Comparison of ENCODE assay signal across 18 cellular contexts in the genomic region with DNA sequence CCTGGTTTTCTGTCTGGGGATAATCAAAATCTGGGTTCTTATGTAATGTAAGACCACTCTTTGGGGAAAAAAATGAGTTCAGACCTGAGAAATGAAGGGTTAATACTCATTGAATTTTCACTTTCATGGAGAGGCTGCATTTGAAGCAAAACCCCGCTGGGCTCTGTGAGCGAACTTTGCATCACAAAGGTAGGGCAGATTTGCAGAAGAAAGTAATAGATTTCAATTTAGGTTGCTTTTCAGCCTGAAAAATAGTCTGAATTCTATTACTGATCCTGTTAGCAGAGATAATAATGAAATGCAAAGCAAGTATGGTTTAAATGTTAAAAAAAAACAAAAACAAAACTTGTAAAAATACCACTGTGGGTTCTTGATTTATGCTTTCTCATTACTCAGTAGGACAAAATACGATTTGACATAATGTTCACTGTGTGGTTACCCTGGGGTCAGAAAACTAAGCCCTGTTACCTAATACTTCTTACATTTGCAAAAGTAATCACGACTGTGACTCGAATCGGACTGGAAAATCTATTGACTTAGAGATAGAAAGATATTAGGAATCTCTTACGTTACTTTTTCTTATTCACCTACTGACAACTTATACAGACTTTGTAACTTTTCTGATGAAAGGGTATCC.
DNase-seq lines count a peak whose midpoint lies in the region; ATAC-seq and TF ChIP-seq lines count a peak whose summit lies in the region.
"Had no signal": no experiment of that assay in that cellular context is flagged by ENCODE, and none has a peak within 500 bp of the region (broad histone marks: within the 10 kb centered on the region; RNA-seq: fewer than 3 reads in every experiment).

No MANE protein-coding gene starts in this region.

- no peak overlapping the region for H3K4ac ChIP-seq in neuronal stem cell (ENCODE audit: low read length)

- peaks cover 21% of the 10 kb centered on the region for H3K36me3 Mint-ChIP-seq in GM23338 (ENCODE audit: low read depth)

- no peak for TF ChIP-seq POLR2A in thyroid gland (IDR thresholded peaks at IDR 0.05)

- no peaks in the 10 kb centered on the region; the same call in 1 of the 2 replicates for H3K9me2 ChIP-seq in GM23338 (ENCODE audit: insufficient read depth)

- H4K91ac ChIP-seq in neuronal stem cell (ENCODE audit: low read depth, low read length, poor library complexity), result no peak overlapping the region

- peaks cover 1% of the 10 kb centered on the region for H3K79me1 ChIP-seq in neuronal stem cell (ENCODE audit: low read depth, low read length)

- no peak overlapping the region for H2BK15ac ChIP-seq in neuronal stem cell (ENCODE audit: low read length)

- DNase-seq in GM23338 (ENCODE audit: low spot score) (peak; percentile 91), SJCRH30 (peak in 1 of 2 experiments; percentile 20), fibroblast of the aortic adventitia (ENCODE audit: low read depth) (peak; percentile 25), neuronal stem cell (ENCODE audit: low spot score) (peak; percentile 6), thyroid gland (no peak), DMS79 treated with DMSO at 0.1 percent for 48 hours (lab: John Stamatoyannopoulos, UW) (no peak), GOT3 (lab: John Stamatoyannopoulos, UW) (no peak)
- DNase-seq: activated CD4-positive, CD25-positive, alpha-beta regulatory T cell treated with anti-CD3 and anti-CD28 coated beads, Interleukin-2, amount 50 U/mL, for 72 hours; activated gamma-delta T cell; esophagus squamous epithelium; NCI-H1694 treated with DMSO at 0.1 percent for 48 hours; NCI-H446; Right ventricle myocardium superior; spleen; stimulated activated naive CD4-positive, alpha-beta T cell; upper lobe of right lung had no signal

- H3K36me3 ChIP-seq in GM23338 (ENCODE audit: insufficient read depth) (peaks cover 4% of the 10 kb centered on the region; the same call in 1 of the 2 replicates), SJCRH30 (no peaks in the 10 kb centered on the region; the same call in 1 of the 2 replicates), neuronal stem cell (replicated peaks in 1 of 2; ENCODE audit: control insufficient read depth in 2 of 2, insufficient read depth in 2 of 2, low read length in 2 of 2) (no peaks in the 10 kb centered on the region), thyroid gland (no peaks in the 10 kb centered on the region)
- H3K36me3 ChIP-seq: esophagus squamous epithelium, spleen, upper lobe of right lung had no signal

- H3K14ac ChIP-seq in neuronal stem cell (ENCODE audit: low read length), result no peak overlapping the region

- no peak overlapping the region for H3K9ac ChIP-seq in neuronal stem cell (ENCODE audit: low read depth, low read length, poor library complexity)

- peak overlapping the region; percentile 39 for H3K4me3 Mint-ChIP-seq in GM23338
- H3K4me3 Mint-ChIP-seq: T-helper 2 cell treated with Interferon-gamma antibody and Interleukin-4, amounts not matched to agents 5 μg/mL and 100 μg/mL, for 36 hours had no signal

- peaks cover 84% of the 10 kb centered on the region for H3K79me2 ChIP-seq in GM23338 (replicated peaks; ENCODE audit: insufficient read depth)

- no peaks in the 10 kb centered on the region for H4K20me1 ChIP-seq in GM23338 (replicated peaks; ENCODE audit: insufficient read depth)

- H3K4me2 ChIP-seq in GM23338 (peak overlapping the region; percentile 25), neuronal stem cell (ENCODE audit: insufficient read depth, low read length, poor library complexity, severe bottlenecking) (no peak overlapping the region)

- peaks cover 18% of the 10 kb centered on the region for H3K9me3 Mint-ChIP-seq in GM23338
- H3K9me3 Mint-ChIP-seq: T-helper 2 cell treated with Interferon-gamma antibody and Interleukin-4, amounts not matched to agents 5 μg/mL and 100 μg/mL, for 36 hours had no signal

- no peak overlapping the region for H2BK120ac ChIP-seq in neuronal stem cell (ENCODE audit: low read depth, low read length)

- TF ChIP-seq CTCF in GM23338 (conservative IDR thresholded peaks at IDR 0.05; ENCODE audit: low read depth in 2 of 2) (no peak), fibroblast of the aortic adventitia (IDR thresholded peaks at IDR 0.05; ENCODE audit: insufficient read depth, low read length) (no peak), thyroid gland (IDR thresholded peaks at IDR 0.05) (no peak)

- ATAC-seq in GM23338 (peak; percentile 84), HG03280 (IDR thresholded peaks at IDR 0.05; ENCODE audit: unreplicated experiment) (no peak)
- ATAC-seq: upper lobe of right lung had no signal

- H2BK12ac ChIP-seq in neuronal stem cell (ENCODE audit: low read length), result no peak overlapping the region

- peaks cover 69% of the 10 kb centered on the region for H3K4me1 Mint-ChIP-seq in GM23338

- no peak overlapping the region for H3K18ac ChIP-seq in neuronal stem cell (ENCODE audit: low read length)

- H2AFZ ChIP-seq in GM23338 (no peak overlapping the region), neuronal stem cell (ENCODE audit: low read length) (peak overlapping the region; percentile 0)

- no peaks in the 10 kb centered on the region; the same call in 1 of the 2 replicates for H3F3A ChIP-seq in GM23338 (replicated peaks; ENCODE audit: low read depth)

- H2AK5ac ChIP-seq in neuronal stem cell (ENCODE audit: low read depth, low read length), result no peak overlapping the region

- H3K27ac Mint-ChIP-seq in GM23338, result peak overlapping the region; percentile 78
- H3K27ac Mint-ChIP-seq: T-helper 2 cell treated with Interferon-gamma antibody and Interleukin-4, amounts not matched to agents 5 μg/mL and 100 μg/mL, for 36 hours had no signal

- H3K4me3 ChIP-seq in GM23338, result peak overlapping the region; percentile 4; the same call in 1 of the 2 replicates
- H3K4me3 ChIP-seq in SJCRH30, result no peak overlapping the region
- H3K4me3 ChIP-seq in fibroblast of the aortic adventitia (ENCODE audit: low read depth, low read length), result no peak overlapping the region
- H3K4me3 ChIP-seq in neuronal stem cell (ENCODE audit: low read length in 2 of 2), result no peak overlapping the region
- H3K4me3 ChIP-seq in thyroid gland (replicated peaks in 1 of 3), result no peak overlapping the region
- H3K4me3 ChIP-seq: esophagus squamous epithelium, spleen, upper lobe of right lung had no signal

- H3K23ac ChIP-seq in neuronal stem cell (ENCODE audit: low read depth, low read length, poor library complexity), result no peak overlapping the region

- WGBS in neuronal stem cell (ENCODE audit: extremely low coverage in 2 of 2, insufficient read length in 2 of 2, insufficient replicate concordance in 1 of 2), 2 donors, result no CpG with 5 or more reads among the region's 7 CpGs
- 84 to 91% methylated on average over 7 of the region's 7 CpGs for WGBS in thyroid gland, 2 donors

- H3K27ac ChIP-seq in GM23338 (ENCODE audit: low read depth) (peak overlapping the region; percentile 84), SJCRH30 (peak overlapping the region; percentile 20; the same call in 1 of the 2 replicates), neuronal stem cell (replicated peaks; ENCODE audit: low read length) (no peak overlapping the region), thyroid gland (no peak overlapping the region)
- H3K27ac ChIP-seq: esophagus squamous epithelium, spleen, upper lobe of right lung had no signal

- intact Hi-C loops in thyroid gland (cut with DNase I), result no loop called here

- H3K27me3 Mint-ChIP-seq in GM23338 (ENCODE audit: insufficient read depth, low read depth, poor library complexity), result peaks cover 11% of the 10 kb centered on the region

- H3K4me1 ChIP-seq in GM23338 (ENCODE audit: insufficient read depth), result peaks cover 49% of the 10 kb centered on the region
- H3K4me1 ChIP-seq in SJCRH30, result peaks cover 25% of the 10 kb centered on the region
- peaks cover 10 to 12% of the 10 kb centered on the region in 2 donors for H3K4me1 ChIP-seq in neuronal stem cell (ENCODE audit: control insufficient read depth in 2 of 2, insufficient read depth in 1 of 2, low read depth in 1 of 2, low read length in 2 of 2)
- peaks cover 27 to 39% of the 10 kb centered on the region in 2 donors for H3K4me1 ChIP-seq in thyroid gland
- H3K4me1 ChIP-seq: upper lobe of right lung had no signal

- no peak overlapping the region for H2BK5ac ChIP-seq in neuronal stem cell (ENCODE audit: low read length)

- peaks cover 7% of the 10 kb centered on the region; the same call in 1 of the 2 replicates for H3K9me3 ChIP-seq in SJCRH30 (replicated peaks)
- H3K9me3 ChIP-seq in neuronal stem cell (replicated peaks in 1 of 2; ENCODE audit: control insufficient read depth in 2 of 2, insufficient read depth in 1 of 2, low read depth in 1 of 2, low read length in 2 of 2), result peaks cover 2 to 13% of the 10 kb centered on the region in 2 donors
- no peaks in the 10 kb centered on the region for H3K9me3 ChIP-seq in thyroid gland
- H3K9me3 ChIP-seq: upper lobe of right lung had no signal

- no peak overlapping the region for H4K8ac ChIP-seq in neuronal stem cell (ENCODE audit: low read depth, low read length)

- no peaks in the 10 kb centered on the region for H3K27me3 ChIP-seq in GM23338 (ENCODE audit: insufficient read depth)
- no peaks in the 10 kb centered on the region for H3K27me3 ChIP-seq in SJCRH30
- no peaks in the 10 kb centered on the region for H3K27me3 ChIP-seq in neuronal stem cell (ENCODE audit: control insufficient read depth in 3 of 3, insufficient read depth in 3 of 3, low read depth in 1 of 3, low read length in 3 of 3)
- H3K27me3 ChIP-seq in thyroid gland, result no peaks in the 10 kb centered on the region
- H3K27me3 ChIP-seq: esophagus squamous epithelium, spleen, upper lobe of right lung had no signal

TF ChIP-seq in GM23338, 12 proteins besides CTCF, POLR2A, EP300 and RAD21:
- TF ChIP-seq NANOG (IDR thresholded peaks at IDR 0.05; ENCODE audit: borderline replicate concordance), result peak; percentile 83
- no peak for TF ChIP-seq STAT1 (IDR thresholded peaks at IDR 0.05; ENCODE audit: unreplicated experiment)

Comparison
In these comparisons a context has a peak if more than half of its experiments do, and no peak if none do; other contexts are left out.
1. DNase-seq: peak in GM23338 (single experiment), fibroblast of the aortic adventitia (single experiment) and neuronal stem cell (single experiment); none in thyroid gland (0 of 2), DMS79 treated with DMSO at 0.1 percent for 48 hours (single experiment) and GOT3 (single experiment).
2. H3K27ac ChIP-seq: peak in GM23338 (single experiment) and SJCRH30 (single experiment); none in neuronal stem cell (single experiment) and thyroid gland (0 of 3).